23 cellular contexts compared by ENCODE assay signal in genomic region chr18:9400197-9400596, GRCh38.
"Had no signal": no experiment of that assay in that cellular context is flagged by ENCODE, and none has a peak within 500 bp of the region (broad histone marks: within the 10 kb centered on the region; RNA-seq: fewer than 3 reads in every experiment).

No MANE protein-coding gene starts in this region.

- DNase-seq: activated CD4-positive, alpha-beta memory T cell treated with anti-CD3 and anti-CD28 coated beads, Interleukin-2, amount 10 ng/mL, durations not matched to agents 7 days and 5 days; activated CD4-positive, CD25-positive, alpha-beta regulatory T cell treated with anti-CD3 and anti-CD28 coated beads, Interleukin-2, amount 50 U/mL, for 72 hours; activated CD8-positive, alpha-beta memory T cell treated with anti-CD3 and anti-CD28 coated beads, Interleukin-2, amount 10 ng/mL, durations not matched to agents 7 days and 5 days; activated naive CD4-positive, alpha-beta T cell; activated naive CD8-positive, alpha-beta T cell treated with anti-CD3 and anti-CD28 coated beads for 36 hours; amygdala; cortex of kidney; effector CD8-positive, alpha-beta T cell; foreskin melanocyte; glutamatergic neuron; hippocampal formation; left colon; lower lobe of right lung; nucleus accumbens; retina; stimulated activated CD4-positive, alpha-beta T cell treated with anti-CD3 and anti-CD28 coated beads, Interleukin-1b, Interleukin-23, amount 100 ng/mL, for 48 hours; stimulated activated CD8-positive, alpha-beta memory T cell treated with anti-CD3 and anti-CD28 coated beads, Interleukin-4, amount 100 ng/mL, for 48 hours; stimulated activated naive CD4-positive, alpha-beta T cell; SW 1271; T-helper 2 cell; upper lobe of right lung had no signal

- H3K4me1 ChIP-seq: lower lobe of right lung, upper lobe of right lung had no signal

- H3K27ac ChIP-seq: lower lobe of right lung, upper lobe of right lung, VCaP had no signal

- H3K9me3 ChIP-seq: lower lobe of right lung, upper lobe of right lung had no signal

- H3K4me3 ChIP-seq: lower lobe of right lung, upper lobe of right lung had no signal

- ATAC-seq: activated CD8-positive, alpha-beta memory T cell treated with anti-CD3 and anti-CD28 coated beads, Interleukin-2, amount 10 ng/mL, durations not matched to agents 7 days and 5 days; activated T-helper 17 cell treated with anti-CD3 and anti-CD28 coated beads, Interleukin-2, amount 50 U/mL, for 72 hours; left colon; lower lobe of right lung; upper lobe of right lung had no signal

- H3K27me3 ChIP-seq: upper lobe of right lung had no signal
